In genomic region chr13:27583645-27584044, GRCh38 we compare ENCODE assay signal across 1 cellular context.
TF ChIP-seq lines count a peak whose summit lies in the region.

No MANE protein-coding gene starts in this region.

TF ChIP-seq in GM23338, 12 proteins besides CTCF, POLR2A, EP300 and RAD21 (continued from another document):
- TF ChIP-seq ETS1 (IDR thresholded peaks at IDR 0.05) (no peak), CREB1 (CRISPR knock-in tag; IDR thresholded peaks at IDR 0.05; ENCODE audit: low read depth) (no peak), ZNF331 (CRISPR knock-in tag; IDR thresholded peaks at IDR 0.05; ENCODE audit: low read depth) (no peak), POLR2AphosphoS5 (IDR thresholded peaks at IDR 0.05; ENCODE audit: low read depth) (no peak), ZNF462 (CRISPR knock-in tag; IDR thresholded peaks at IDR 0.05) (no peak), ZNF114 (CRISPR knock-in tag; IDR thresholded peaks at IDR 0.05) (no peak)
